In the genomic region with DNA sequence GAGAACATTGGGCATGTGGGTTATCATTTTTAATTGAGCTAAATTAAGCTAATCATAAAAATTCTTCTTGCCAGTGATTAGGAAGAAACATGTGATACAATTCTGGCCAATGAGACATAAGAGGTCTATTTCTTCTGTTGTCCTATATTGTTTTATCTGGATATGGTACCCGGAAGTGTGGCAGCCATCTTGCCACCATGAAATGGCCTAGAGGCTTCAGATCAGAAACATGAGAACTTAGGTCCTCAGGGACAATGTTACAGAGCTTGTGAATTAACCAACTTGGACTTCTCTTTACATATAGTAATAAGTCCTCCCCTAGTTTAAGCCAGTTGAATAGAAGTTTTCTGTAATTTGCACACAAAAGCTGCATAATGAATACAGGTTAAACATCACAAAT, we compare ENCODE assay signal across 4 cellular contexts.
"Had no signal": no experiment of that assay in that cellular context is flagged by ENCODE, and none has a peak within 500 bp of the region (broad histone marks: within the 10 kb centered on the region; RNA-seq: fewer than 3 reads in every experiment).

No MANE protein-coding gene starts in this region.

- H3K27ac ChIP-seq: HL-60 had no signal

- DNase-seq: IMR-90, KBM-7 had no signal

- H3K4me3 ChIP-seq: K562 had no signal
